ENCODE assay signal across 1 cellular context in genomic region chrX:47936224-47936939, GRCh38.
A peak's percentile ranks its signal among the peaks of the same experiment; 100 is the strongest.
TF ChIP-seq lines count a peak whose summit lies in the region.

No MANE protein-coding gene starts in this region.

TF ChIP-seq in K562, 482 proteins besides CTCF, POLR2A, EP300 and RAD21 (continued from another document):
- TF ChIP-seq TFAM (CRISPR knock-in tag; conservative IDR thresholded peaks at IDR 0.05) (no peak), ATF1 (CRISPR knock-in tag; IDR thresholded peaks at IDR 0.05) (no peak), ATF1 (tag; IDR thresholded peaks at IDR 0.05) (peak; percentile 52), BCOR (IDR thresholded peaks at IDR 0.05) (peak; percentile 54), VEZF1 (CRISPR knock-in tag; IDR thresholded peaks at IDR 0.05) (peak; percentile 92), NFE2 (IDR thresholded peaks at IDR 0.05; ENCODE audit: low read depth) (no peak; the same call in 1 of the 2 replicates), ZNF395 (CRISPR knock-in tag; IDR thresholded peaks at IDR 0.05) (0 out of 2 replicates have a peak, but pooled peaks have one; percentile 59), TCF3 (CRISPR knock-in tag; IDR thresholded peaks at IDR 0.05) (peak; percentile 75), MAZ (CRISPR knock-in tag; conservative IDR thresholded peaks at IDR 0.05 in 1 of 2, IDR thresholded peaks at IDR 0.05 in 1 of 2) (0 out of 4 replicates have a peak, but pooled peaks of 1 of the 2 experiments have one; percentile 25), TEAD2 (tag; IDR thresholded peaks at IDR 0.05) (peak; percentile 52; the same call in 1 of the 2 replicates), HMBOX1 (IDR thresholded peaks at IDR 0.05) (0 out of 2 replicates have a peak, but pooled peaks have one; percentile 38), MIER1 (IDR thresholded peaks at IDR 0.05; ENCODE audit: low read depth) (no peak), CBX2 (IDR thresholded peaks at IDR 0.05; ENCODE audit: insufficient read depth, low read length, poor library complexity, severe bottlenecking) (no peak), MEIS2 (IDR thresholded peaks at IDR 0.05; ENCODE audit: partially characterized antibody) (peak; percentile 47), KDM1A (IDR thresholded peaks at IDR 0.05) (peak; percentile 80 to 85), CREM (IDR thresholded peaks at IDR 0.05; ENCODE audit: low read depth) (peak; percentile 67; the same call in 1 of the 2 replicates), CREB1 (IDR thresholded peaks at IDR 0.05) (peak; percentile 67), CREB1 (CRISPR knock-in tag; IDR thresholded peaks at IDR 0.05) (0 out of 2 replicates have a peak, but pooled peaks have one; percentile 14), POLR2AphosphoS5 (IDR thresholded peaks at IDR 0.05; ENCODE audit: control insufficient read depth, insufficient read depth, low read depth, low read length) (peak; percentile 88), SMAD4 (CRISPR knock-in tag; conservative IDR thresholded peaks at IDR 0.05) (peak; percentile 44; the same call in 1 of the 2 replicates), MCM5 (IDR thresholded peaks at IDR 0.05; ENCODE audit: low read depth) (no peak), STAT5A (IDR thresholded peaks at IDR 0.05; ENCODE audit: borderline replicate concordance, low read length) (peak; percentile 46; the same call in 1 of the 2 replicates), LCOR (CRISPR knock-in tag; IDR thresholded peaks at IDR 0.05) (0 out of 2 replicates have a peak, but pooled peaks have one; percentile 40), DPF2 (IDR thresholded peaks at IDR 0.05) (peak; percentile 73), MTA1 (IDR thresholded peaks at IDR 0.05; ENCODE audit: borderline replicate concordance) (no peak), ZMIZ1 (IDR thresholded peaks at IDR 0.05; ENCODE audit: low read depth in 2 of 2, low read length in 2 of 2) (0 out of 4 replicates have a peak, but pooled peaks of 1 of the 2 experiments have one; percentile 46), ETS2 (tag; IDR thresholded peaks at IDR 0.05; ENCODE audit: borderline replicate concordance, poor library complexity, severe bottlenecking) (no peak), JUND (IDR thresholded peaks at IDR 0.05; ENCODE audit: borderline replicate concordance, low read depth, low read length) (peak; percentile 42; the same call in 1 of the 2 replicates), JUND (tag; IDR thresholded peaks at IDR 0.05; ENCODE audit: borderline replicate concordance, low read depth, low read length) (peak; percentile 30; the same call in 1 of the 3 replicates), RNF2 (IDR thresholded peaks at IDR 0.05) (0 out of 2 replicates have a peak, but pooled peaks have one; percentile 49), MTA2 (IDR thresholded peaks at IDR 0.05; ENCODE audit: low read depth) (peak; percentile 55; the same call in 1 of the 2 replicates), HNRNPLL (IDR thresholded peaks at IDR 0.05; ENCODE audit: low read depth, low read length, poor library complexity, severe bottlenecking) (no peak), GATA2 (CRISPR knock-in tag; IDR thresholded peaks at IDR 0.05) (peak; percentile 30; the same call in 1 of the 2 replicates), CTBP1 (IDR thresholded peaks at IDR 0.05; ENCODE audit: borderline replicate concordance) (peak; percentile 71), HDAC1 (IDR thresholded peaks at IDR 0.05) (0 out of 4 replicates have a peak, but pooled peaks of 1 of the 2 experiments have one; percentile 56), FOXM1 (IDR thresholded peaks at IDR 0.05; ENCODE audit: low read depth) (0 out of 2 replicates have a peak, but pooled peaks have one; percentile 37), FOXM1 (CRISPR knock-in tag; IDR thresholded peaks at IDR 0.05; ENCODE audit: low read depth) (no peak), TEAD1 (CRISPR knock-in tag; IDR thresholded peaks at IDR 0.05) (peak in 1 of 2 experiments; percentile 83; a peak in 2 of 4 replicates), E2F4 (CRISPR knock-in tag; IDR thresholded peaks at IDR 0.05; ENCODE audit: low read depth) (no peak), C11orf30 (IDR thresholded peaks at IDR 0.05; ENCODE audit: low read depth) (no peak), TEAD4 (IDR thresholded peaks at IDR 0.05; ENCODE audit: low read length) (peak; percentile 92), TEAD4 (CRISPR knock-in tag; IDR thresholded peaks at IDR 0.05; ENCODE audit: borderline replicate concordance) (no peak), BHLHE40 (IDR thresholded peaks at IDR 0.05; ENCODE audit: low read length) (peak; percentile 23; the same call in 1 of the 2 replicates), ZNF589 (CRISPR knock-in tag; IDR thresholded peaks at IDR 0.05; ENCODE audit: low read depth) (no peak), EGR1 (conservative IDR thresholded peaks at IDR 0.05) (peak; percentile 78), TRIM24 (IDR thresholded peaks at IDR 0.05) (peak; percentile 84 to 90), CBFA2T3 (IDR thresholded peaks at IDR 0.05) (peak; percentile 95), NCOA1 (IDR thresholded peaks at IDR 0.05; ENCODE audit: low read depth) (peak; percentile 24; the same call in 1 of the 2 replicates)
- TF ChIP-seq, protein P1, sequence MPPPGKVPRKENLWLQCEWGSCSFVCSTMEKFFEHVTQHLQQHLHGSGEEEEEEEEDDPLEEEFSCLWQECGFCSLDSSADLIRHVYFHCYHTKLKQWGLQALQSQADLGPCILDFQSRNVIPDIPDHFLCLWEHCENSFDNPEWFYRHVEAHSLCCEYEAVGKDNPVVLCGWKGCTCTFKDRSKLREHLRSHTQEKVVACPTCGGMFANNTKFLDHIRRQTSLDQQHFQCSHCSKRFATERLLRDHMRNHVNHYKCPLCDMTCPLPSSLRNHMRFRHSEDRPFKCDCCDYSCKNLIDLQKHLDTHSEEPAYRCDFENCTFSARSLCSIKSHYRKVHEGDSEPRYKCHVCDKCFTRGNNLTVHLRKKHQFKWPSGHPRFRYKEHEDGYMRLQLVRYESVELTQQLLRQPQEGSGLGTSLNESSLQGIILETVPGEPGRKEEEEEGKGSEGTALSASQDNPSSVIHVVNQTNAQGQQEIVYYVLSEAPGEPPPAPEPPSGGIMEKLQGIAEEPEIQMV (tag; conservative IDR thresholded peaks at IDR 0.05; ENCODE audit: low read depth): no peak
- TF ChIP-seq, protein P2, sequence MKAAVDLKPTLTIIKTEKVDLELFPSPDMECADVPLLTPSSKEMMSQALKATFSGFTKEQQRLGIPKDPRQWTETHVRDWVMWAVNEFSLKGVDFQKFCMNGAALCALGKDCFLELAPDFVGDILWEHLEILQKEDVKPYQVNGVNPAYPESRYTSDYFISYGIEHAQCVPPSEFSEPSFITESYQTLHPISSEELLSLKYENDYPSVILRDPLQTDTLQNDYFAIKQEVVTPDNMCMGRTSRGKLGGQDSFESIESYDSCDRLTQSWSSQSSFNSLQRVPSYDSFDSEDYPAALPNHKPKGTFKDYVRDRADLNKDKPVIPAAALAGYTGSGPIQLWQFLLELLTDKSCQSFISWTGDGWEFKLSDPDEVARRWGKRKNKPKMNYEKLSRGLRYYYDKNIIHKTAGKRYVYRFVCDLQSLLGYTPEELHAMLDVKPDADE (conservative IDR thresholded peaks at IDR 0.05; ENCODE audit: control insufficient read depth, low read depth, low read length): 0 out of 2 replicates have a peak, but pooled peaks have one; percentile 38
- TF ChIP-seq, protein P3, sequence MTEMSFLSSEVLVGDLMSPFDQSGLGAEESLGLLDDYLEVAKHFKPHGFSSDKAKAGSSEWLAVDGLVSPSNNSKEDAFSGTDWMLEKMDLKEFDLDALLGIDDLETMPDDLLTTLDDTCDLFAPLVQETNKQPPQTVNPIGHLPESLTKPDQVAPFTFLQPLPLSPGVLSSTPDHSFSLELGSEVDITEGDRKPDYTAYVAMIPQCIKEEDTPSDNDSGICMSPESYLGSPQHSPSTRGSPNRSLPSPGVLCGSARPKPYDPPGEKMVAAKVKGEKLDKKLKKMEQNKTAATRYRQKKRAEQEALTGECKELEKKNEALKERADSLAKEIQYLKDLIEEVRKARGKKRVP (CRISPR knock-in tag; IDR thresholded peaks at IDR 0.05): no peak
- TF ChIP-seq, protein P4, sequence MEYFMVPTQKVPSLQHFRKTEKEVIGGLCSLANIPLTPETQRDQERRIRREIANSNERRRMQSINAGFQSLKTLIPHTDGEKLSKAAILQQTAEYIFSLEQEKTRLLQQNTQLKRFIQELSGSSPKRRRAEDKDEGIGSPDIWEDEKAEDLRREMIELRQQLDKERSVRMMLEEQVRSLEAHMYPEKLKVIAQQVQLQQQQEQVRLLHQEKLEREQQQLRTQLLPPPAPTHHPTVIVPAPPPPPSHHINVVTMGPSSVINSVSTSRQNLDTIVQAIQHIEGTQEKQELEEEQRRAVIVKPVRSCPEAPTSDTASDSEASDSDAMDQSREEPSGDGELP (CRISPR knock-in tag; IDR thresholded peaks at IDR 0.05; ENCODE audit: borderline replicate concordance): peak; percentile 53; the same call in 1 of the 2 replicates
- TF ChIP-seq, protein P5, sequence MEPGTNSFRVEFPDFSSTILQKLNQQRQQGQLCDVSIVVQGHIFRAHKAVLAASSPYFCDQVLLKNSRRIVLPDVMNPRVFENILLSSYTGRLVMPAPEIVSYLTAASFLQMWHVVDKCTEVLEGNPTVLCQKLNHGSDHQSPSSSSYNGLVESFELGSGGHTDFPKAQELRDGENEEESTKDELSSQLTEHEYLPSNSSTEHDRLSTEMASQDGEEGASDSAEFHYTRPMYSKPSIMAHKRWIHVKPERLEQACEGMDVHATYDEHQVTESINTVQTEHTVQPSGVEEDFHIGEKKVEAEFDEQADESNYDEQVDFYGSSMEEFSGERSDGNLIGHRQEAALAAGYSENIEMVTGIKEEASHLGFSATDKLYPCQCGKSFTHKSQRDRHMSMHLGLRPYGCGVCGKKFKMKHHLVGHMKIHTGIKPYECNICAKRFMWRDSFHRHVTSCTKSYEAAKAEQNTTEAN (CRISPR knock-in tag; IDR thresholded peaks at IDR 0.05): no peak
- TF ChIP-seq, protein P6, sequence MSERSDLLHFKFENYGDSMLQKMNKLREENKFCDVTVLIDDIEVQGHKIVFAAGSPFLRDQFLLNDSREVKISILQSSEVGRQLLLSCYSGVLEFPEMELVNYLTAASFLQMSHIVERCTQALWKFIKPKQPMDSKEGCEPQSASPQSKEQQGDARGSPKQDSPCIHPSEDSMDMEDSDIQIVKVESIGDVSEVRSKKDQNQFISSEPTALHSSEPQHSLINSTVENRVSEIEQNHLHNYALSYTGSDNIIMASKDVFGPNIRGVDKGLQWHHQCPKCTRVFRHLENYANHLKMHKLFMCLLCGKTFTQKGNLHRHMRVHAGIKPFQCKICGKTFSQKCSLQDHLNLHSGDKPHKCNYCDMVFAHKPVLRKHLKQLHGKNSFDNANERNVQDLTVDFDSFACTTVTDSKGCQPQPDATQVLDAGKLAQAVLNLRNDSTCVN (CRISPR knock-in tag; IDR thresholded peaks at IDR 0.05): no peak
